Comparison of ENCODE assay signal across 16 cellular contexts in genomic region chr15:55108448-55108847, GRCh38.
A peak's percentile ranks its signal among the peaks of the same experiment; 100 is the strongest.
DNase-seq lines count a peak whose midpoint lies in the region; ATAC-seq and TF ChIP-seq lines count a peak whose summit lies in the region.
"Had no signal": no experiment of that assay in that cellular context is flagged by ENCODE, and none has a peak within 500 bp of the region (broad histone marks: within the 10 kb centered on the region; RNA-seq: fewer than 3 reads in every experiment).

No MANE protein-coding gene starts in this region.

- TF ChIP-seq CTCF in OCI-LY3 (IDR thresholded peaks at IDR 0.05; ENCODE audit: low read depth, low read length) = no peak

- DNase-seq in NCI-H82 (lab: John Stamatoyannopoulos, UW) (peak; percentile 38), NCI-H82 treated with DMSO at 0.1 percent for 48 hours (lab: John Stamatoyannopoulos, UW; ENCODE audit: unreplicated experiment) (no peak), inferior parietal cortex (ENCODE audit: extremely low spot score) (peak; percentile 22), left lobe of liver (ENCODE audit: low spot score) (no peak), HEK293T (ENCODE audit: extremely low spot score) (no peak), DMS153 (lab: John Stamatoyannopoulos, UW) (no peak)
- DNase-seq: DMS 273 treated with DMSO at 0.1 percent for 48 hours, GOT3, NCI-H1436 treated with DMSO at 0.1 percent for 48 hours, NCI-H2227 treated with DMSO at 0.1 percent for 48 hours, NCI-H510A had no signal

- no peak for ATAC-seq in left lobe of liver

- H3K27me3 ChIP-seq in OCI-LY3 (ENCODE audit: low read depth, low read length) (no peaks in the 10 kb centered on the region), neuron (ENCODE audit: insufficient read depth, low read length) (peaks cover 4% of the 10 kb centered on the region)
- H3K27me3 ChIP-seq: BLaER1 treated with 17β-estradiol and CSF1 and Interleukin-3, amounts not matched to agents 10 nM and 100 nM had no signal

- H3K9me3 ChIP-seq in OCI-LY3 (ENCODE audit: insufficient read depth, low read length) (no peaks in the 10 kb centered on the region), neuron (ENCODE audit: low read length) (no peaks in the 10 kb centered on the region)
- H3K9me3 ChIP-seq: Caco-2 had no signal

- no peaks in the 10 kb centered on the region for H4K20me1 ChIP-seq in OCI-LY3 (ENCODE audit: insufficient read depth, low read length)
- H4K20me1 ChIP-seq: BLaER1 treated with 17β-estradiol and CSF1 and Interleukin-3, amounts not matched to agents 10 nM and 100 nM had no signal

- H3K9ac ChIP-seq in OCI-LY3 (ENCODE audit: low read length) = no peak overlapping the region
- H3K9ac ChIP-seq: BLaER1 treated with 17β-estradiol and CSF1 and Interleukin-3, amounts not matched to agents 10 nM and 100 nM had no signal

- H3K36me3 ChIP-seq in OCI-LY3 (replicated peaks; ENCODE audit: low read depth, low read length) = no peaks in the 10 kb centered on the region
- H3K36me3 ChIP-seq in neuron (ENCODE audit: insufficient read depth, low read length) = no peaks in the 10 kb centered on the region
- H3K36me3 ChIP-seq: BLaER1 treated with 17β-estradiol and CSF1 and Interleukin-3, amounts not matched to agents 10 nM and 100 nM had no signal

- H2AFZ ChIP-seq in OCI-LY3 (ENCODE audit: low read depth, low read length) = peak overlapping the region; percentile 58
- peak overlapping the region; percentile 40 for H2AFZ ChIP-seq in neuron (ENCODE audit: low read depth, low read length)

- no peaks in the 10 kb centered on the region for H3K79me2 ChIP-seq in OCI-LY3 (ENCODE audit: low read length)

- POLR2A ChIA-PET in HEK293T (lab: Yijun Ruan, JAX) = no interaction called here

- H3K4me2 ChIP-seq in OCI-LY3 (ENCODE audit: low read length) = peak overlapping the region; percentile 50

- H3K4me1 ChIP-seq in OCI-LY3 (ENCODE audit: low read length) (peaks cover 17% of the 10 kb centered on the region), neuron (ENCODE audit: insufficient read depth, low read length) (peaks cover 9% of the 10 kb centered on the region)
- H3K4me1 ChIP-seq: Caco-2 had no signal

- H3K27ac ChIP-seq in OCI-LY3 (ENCODE audit: low read length) = no peak overlapping the region
- H3K27ac ChIP-seq: 22Rv1 had no signal

- H3K4me3 ChIP-seq in OCI-LY3 (ENCODE audit: low read length) = no peak overlapping the region
- no peak overlapping the region for H3K4me3 ChIP-seq in neuron (ENCODE audit: low read length)
- H3K4me3 ChIP-seq: BLaER1 treated with 17β-estradiol and CSF1 and Interleukin-3, amounts not matched to agents 10 nM and 100 nM had no signal

- CTCF ChIA-PET in HEK293T (lab: Yijun Ruan, JAX) = interaction anchor here (0.6 to 0.8 kb wide), 5 partner anchors 320 to 1140 kb away, joined by 3 to 5 read pairs (median 3); no protein-coding TSS in a partner anchor

TF ChIP-seq in HEK293T, 16 proteins besides CTCF, POLR2A, EP300 and RAD21:
- TF ChIP-seq SUZ12 (IDR thresholded peaks at IDR 0.05) = no peak
- TF ChIP-seq L3MBTL2 (conservative IDR thresholded peaks at IDR 0.05) = no peak
- no peak for TF ChIP-seq NFRKB (IDR thresholded peaks at IDR 0.05)
- TF ChIP-seq ZNF384 (IDR thresholded peaks at IDR 0.05) = no peak
- no peak for TF ChIP-seq FOXA1 (IDR thresholded peaks at IDR 0.05)
- no peak for TF ChIP-seq ARNT (IDR thresholded peaks at IDR 0.05)
- TF ChIP-seq CTBP1 (IDR thresholded peaks at IDR 0.05; ENCODE audit: borderline replicate concordance) = no peak
- no peak for TF ChIP-seq PKNOX1 (IDR thresholded peaks at IDR 0.05)
- TF ChIP-seq FOXM1 (IDR thresholded peaks at IDR 0.05; ENCODE audit: borderline replicate concordance) = no peak
- TF ChIP-seq BHLHE40 (IDR thresholded peaks at IDR 0.05; ENCODE audit: borderline replicate concordance) = no peak
- no peak for TF ChIP-seq HDGF (IDR thresholded peaks at IDR 0.05; ENCODE audit: borderline replicate concordance)

Comparison
In these comparisons a context has a peak if more than half of its experiments do, and no peak if none do; other contexts are left out.
1. DNase-seq: peak in NCI-H82 (single experiment) and inferior parietal cortex (single experiment); none in NCI-H82 treated with DMSO at 0.1 percent for 48 hours (single experiment), left lobe of liver (single experiment), HEK293T (single experiment) and DMS153 (single experiment).